In the genomic region with DNA sequence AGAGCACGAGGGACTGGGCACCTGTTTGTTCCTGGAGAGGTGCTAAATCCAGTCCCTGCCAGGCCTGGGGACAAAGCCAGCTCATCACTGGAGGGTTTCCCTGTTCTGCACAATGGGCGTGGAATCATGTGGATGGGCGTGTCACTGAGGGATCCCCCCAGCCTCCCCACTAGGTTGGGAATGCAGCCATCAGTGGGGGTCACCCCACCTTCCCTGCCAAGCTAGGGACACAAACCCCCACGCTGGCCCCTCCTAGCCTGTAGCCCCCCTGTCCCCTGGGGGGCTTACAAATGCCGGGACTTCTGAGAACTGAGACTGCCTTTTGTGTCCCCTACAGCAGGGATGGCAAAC, we compare ENCODE assay signal across 23 cellular contexts.
"Had no signal": no experiment of that assay in that cellular context is flagged by ENCODE, and none has a peak within 500 bp of the region (broad histone marks: within the 10 kb centered on the region; RNA-seq: fewer than 3 reads in every experiment).

No MANE protein-coding gene starts in this region.

- H3K27ac Mint-ChIP-seq: activated CD4-positive, alpha-beta T cell treated with anti-CD3 and anti-CD28 coated beads for 36 hours; activated CD4-positive, alpha-beta T cell treated with anti-CD3 and anti-CD28 coated beads, Interleukin-2, amount 10 ng/mL, durations not matched to agents 7 days and 5 days; activated CD8-positive, alpha-beta T cell treated with anti-CD3 and anti-CD28 coated beads, Interleukin-2, amount 10 ng/mL, durations not matched to agents 7 days and 5 days; activated naive CD4-positive, alpha-beta T cell treated with anti-CD3 and anti-CD28 coated beads for 36 hours; activated naive CD4-positive, alpha-beta T cell treated with anti-CD3 and anti-CD28 coated beads, Interleukin-2, amount 50 U/mL, for 72 hours; activated T-cell treated with anti-CD3 and anti-CD28 coated beads, Interleukin-2, amount 50 U/mL, for 24 hours; activated T-helper 1 cell treated with anti-CD3 and anti-CD28 coated beads, Interleukin-12 subunit alpha, Interleukin-12 subunit beta, Interleukin-2, Interleukin-4 antibody, amounts not matched to agents 30 ng/mL and 10 ng/mL and 1 ng/mL, durations not matched to agents 14 hours and 24 hours and 36 hours; brain; T-helper 1 cell treated with Interleukin-12 subunit alpha and Interleukin-12 subunit beta and Interleukin-4 antibody, amounts not matched to agents 30 μg/mL and 1 μg/mL, for 36 hours; T-helper 2 cell treated with Interferon-gamma antibody and Interleukin-4, amounts not matched to agents 5 μg/mL and 100 μg/mL, for 36 hours; WTC11 had no signal

- H3K9me3 ChIP-seq: Peyer's patch, SJSA1, SK-N-SH had no signal

- ATAC-seq: activated CD4-positive, alpha-beta T cell treated with anti-CD3 and anti-CD28 coated beads for 36 hours; activated CD4-positive, CD25-positive, alpha-beta regulatory T cell treated with anti-CD3 and anti-CD28 coated beads, Interleukin-2, amount 50 U/mL, for 24 hours; activated CD8-positive, alpha-beta T cell treated with anti-CD3 and anti-CD28 coated beads, Interleukin-2, amount 10 ng/mL, durations not matched to agents 7 days and 5 days; activated naive CD4-positive, alpha-beta T cell treated with anti-CD3 and anti-CD28 coated beads, Interleukin-2, amount 50 U/mL, for 72 hours had no signal

- H3K4me2 ChIP-seq: SK-N-SH had no signal

- H3K4me1 ChIP-seq: Peyer's patch, SJSA1 had no signal

- H3K9ac ChIP-seq: SK-N-SH had no signal

- H3K27me3 ChIP-seq: Peyer's patch had no signal

- H3K36me3 ChIP-seq: Peyer's patch, SJSA1 had no signal

- H3K36me3 Mint-ChIP-seq: activated naive CD4-positive, alpha-beta T cell treated with anti-CD3 and anti-CD28 coated beads, Interleukin-2, amount 50 U/mL, for 72 hours; brain; WTC11 had no signal

- H3K4me3 ChIP-seq: Peyer's patch, SJSA1 had no signal

- H3K4me3 Mint-ChIP-seq: activated CD4-positive, alpha-beta T cell treated with anti-CD3 and anti-CD28 coated beads for 36 hours; activated CD4-positive, alpha-beta T cell treated with anti-CD3 and anti-CD28 coated beads, Interleukin-2, amount 10 ng/mL, durations not matched to agents 7 days and 5 days; activated CD8-positive, alpha-beta T cell treated with anti-CD3 and anti-CD28 coated beads, Interleukin-2, amount 10 ng/mL, durations not matched to agents 7 days and 5 days; activated naive CD4-positive, alpha-beta T cell treated with anti-CD3 and anti-CD28 coated beads for 36 hours; activated T-cell treated with anti-CD3 and anti-CD28 coated beads, Interleukin-2, amount 50 U/mL, for 24 hours; activated T-helper 1 cell treated with anti-CD3 and anti-CD28 coated beads, Interleukin-12 subunit alpha, Interleukin-12 subunit beta, Interleukin-2, Interleukin-4 antibody, amounts not matched to agents 30 ng/mL and 10 ng/mL and 1 ng/mL, durations not matched to agents 14 hours and 24 hours and 36 hours; brain; T-helper 1 cell treated with Interleukin-12 subunit alpha and Interleukin-12 subunit beta and Interleukin-4 antibody, amounts not matched to agents 30 μg/mL and 1 μg/mL, for 36 hours; T-helper 2 cell treated with Interferon-gamma antibody and Interleukin-4, amounts not matched to agents 5 μg/mL and 100 μg/mL, for 36 hours; WTC11 had no signal

- H3K27ac ChIP-seq: Peyer's patch, SJSA1 had no signal

- H3K4me1 Mint-ChIP-seq: activated CD4-positive, alpha-beta T cell treated with anti-CD3 and anti-CD28 coated beads for 36 hours; activated CD4-positive, alpha-beta T cell treated with anti-CD3 and anti-CD28 coated beads, Interleukin-2, amount 10 ng/mL, durations not matched to agents 7 days and 5 days had no signal

- DNase-seq: activated CD4-positive, alpha-beta T cell treated with anti-CD3 and anti-CD28 coated beads for 36 hours; activated CD4-positive, alpha-beta T cell treated with anti-CD3 and anti-CD28 coated beads, Interleukin-2, amount 10 ng/mL, durations not matched to agents 7 days and 5 days; activated CD4-positive, alpha-beta T cell treated with anti-CD3 and anti-CD28 coated beads, Interleukin-2, amount 50 U/mL, for 48 hours; activated CD8-positive, alpha-beta T cell treated with anti-CD3 and anti-CD28 coated beads, Interleukin-2, amount 10 ng/mL, durations not matched to agents 7 days and 5 days; activated gamma-delta T cell treated with Interleukin-2 at 50 U/mL for 16 hours; activated naive CD4-positive, alpha-beta T cell treated with anti-CD3 and anti-CD28 coated beads for 36 hours; activated T-cell treated with anti-CD3 and anti-CD28 coated beads, Interleukin-2, amount 50 U/mL, for 24 hours; anterior cingulate cortex; caudate nucleus; cerebellar nuclear complex; NCI-H82; NK-92 treated with Interleukin-12 subunit alpha and Interleukin-12 subunit beta, amount 100 ng/mL, for 24 hours; Peyer's patch; RPMI8226 had no signal

- H3K9me3 Mint-ChIP-seq: activated CD4-positive, alpha-beta T cell treated with anti-CD3 and anti-CD28 coated beads, Interleukin-2, amount 10 ng/mL, durations not matched to agents 7 days and 5 days; activated naive CD4-positive, alpha-beta T cell treated with anti-CD3 and anti-CD28 coated beads for 36 hours; activated naive CD4-positive, alpha-beta T cell treated with anti-CD3 and anti-CD28 coated beads, Interleukin-2, amount 50 U/mL, for 72 hours; activated T-cell treated with anti-CD3 and anti-CD28 coated beads, Interleukin-2, amount 50 U/mL, for 24 hours; activated T-helper 1 cell treated with anti-CD3 and anti-CD28 coated beads, Interleukin-12 subunit alpha, Interleukin-12 subunit beta, Interleukin-2, Interleukin-4 antibody, amounts not matched to agents 30 ng/mL and 10 ng/mL and 1 ng/mL, durations not matched to agents 14 hours and 24 hours and 36 hours; T-helper 1 cell treated with Interleukin-12 subunit alpha and Interleukin-12 subunit beta and Interleukin-4 antibody, amounts not matched to agents 30 μg/mL and 1 μg/mL, for 36 hours; T-helper 2 cell treated with Interferon-gamma antibody and Interleukin-4, amounts not matched to agents 5 μg/mL and 100 μg/mL, for 36 hours; WTC11 had no signal
